8 cellular contexts compared by ENCODE assay signal in the genomic region with DNA sequence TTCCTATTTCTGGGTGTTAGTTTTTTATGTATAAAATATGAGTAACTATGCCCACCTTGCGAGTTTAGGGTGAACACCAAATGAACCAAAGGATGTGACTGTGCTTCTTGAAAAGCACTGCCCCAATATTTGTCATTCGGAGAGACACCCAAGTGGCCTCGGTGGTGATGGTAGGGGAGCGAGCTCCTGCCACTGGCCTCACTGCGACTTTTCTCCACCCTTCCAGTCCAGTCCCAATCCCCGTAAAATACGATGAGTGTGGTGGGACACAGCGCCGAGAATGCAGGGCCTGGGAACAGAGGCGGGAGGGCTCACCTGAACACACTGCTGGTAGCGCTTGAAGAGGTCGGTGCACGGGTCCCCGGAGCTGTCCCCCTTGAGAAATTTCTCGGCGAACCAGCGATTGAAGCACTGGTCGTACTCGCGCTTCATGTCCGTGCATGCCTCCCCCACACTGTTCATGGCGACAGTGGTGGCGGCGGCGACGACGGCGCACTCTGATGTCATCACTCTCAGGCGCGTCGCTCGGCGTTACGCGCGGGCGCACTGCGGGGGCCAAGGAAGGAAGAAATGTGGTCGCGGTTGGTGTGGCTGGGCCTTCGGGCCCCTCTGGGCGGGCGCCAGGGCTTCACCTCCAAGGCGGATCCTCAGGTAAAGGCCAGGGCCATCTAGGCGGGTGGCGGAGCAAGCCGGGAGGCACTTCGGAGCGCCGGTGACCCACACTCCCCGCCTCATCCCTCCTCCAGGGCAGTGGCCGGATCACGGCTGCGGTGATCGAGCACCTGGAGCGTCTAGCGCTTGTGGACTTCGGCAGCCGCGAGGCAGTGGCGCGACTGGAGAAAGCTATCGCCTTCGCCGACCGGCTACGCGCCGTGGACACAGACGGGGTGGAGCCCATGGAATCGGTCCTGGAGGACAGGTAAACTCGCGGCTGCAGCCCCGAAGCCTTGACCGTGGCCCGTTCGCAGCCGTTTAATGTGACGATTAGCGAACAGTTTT. TPM values are rescaled to one million over a fixed set of nuclear protein-coding genes. Genes with fewer than 3 reads are reported as not detected.
DNase-seq lines count a peak whose midpoint lies in the region; ATAC-seq and TF ChIP-seq lines count a peak whose summit lies in the region.

A gene with protein sequence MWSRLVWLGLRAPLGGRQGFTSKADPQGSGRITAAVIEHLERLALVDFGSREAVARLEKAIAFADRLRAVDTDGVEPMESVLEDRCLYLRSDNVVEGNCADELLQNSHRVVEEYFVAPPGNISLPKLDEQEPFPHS (plus strand): TSS at position 534 of the 999 bp plus-strand sequence. CDS start 37 bp downstream, at position 571.
A gene (minus strand): TSS at position 474 of the 999 bp plus-strand sequence. CDS start 12 bp downstream, at position 462.

- H3K27me3 Mint-ChIP-seq in CD4-positive, CD25-positive, alpha-beta regulatory T cell: no peaks in the 10 kb centered on the region
- no peaks in the 10 kb centered on the region for H3K27me3 Mint-ChIP-seq in activated CD8-positive, alpha-beta T cell treated with anti-CD3 and anti-CD28 coated beads for 36 hours

- H3K36me3 Mint-ChIP-seq in CD4-positive, CD25-positive, alpha-beta regulatory T cell: peaks cover 12% of the 10 kb centered on the region
- peaks cover 41% of the 10 kb centered on the region for H3K36me3 Mint-ChIP-seq in activated CD8-positive, alpha-beta T cell treated with anti-CD3 and anti-CD28 coated beads for 36 hours (ENCODE audit: low read depth)

- POLR2A ChIA-PET in activated CD8-positive, alpha-beta T cell treated with anti-CD3 and anti-CD28 coated beads for 36 hours (lab: Charles Lee): interaction anchor here (0.7 to 4.3 kb wide), 11 partner anchors 9 to 88 kb away, joined by 3 to 18 read pairs (median 4); a partner anchor contains a TSS

- peak; percentile 81 to 90 (median 86) for DNase-seq in CD4-positive, CD25-positive, alpha-beta regulatory T cell
- DNase-seq in NCI-H82 (lab: John Stamatoyannopoulos, UW) (peak; percentile 87), ecto neural progenitor cell (ENCODE audit: low spot score) (peak; percentile 98), lung (ENCODE audit: low spot score) (peak; percentile 85)
- DNase-seq in activated CD8-positive, alpha-beta T cell treated with anti-CD3 and anti-CD28 coated beads for 36 hours: peak; percentile 91
- peak; percentile 73 to 86 (median 76) for DNase-seq in stimulated activated CD4-positive, alpha-beta T cell treated with anti-CD3 and anti-CD28 coated beads, TNF-alpha, amount 100 ng/mL, for 4 hours (ENCODE audit: low read depth in 3 of 3)

- H3K4me3 ChIP-seq in CD4-positive, CD25-positive, alpha-beta regulatory T cell (ENCODE audit: low read depth, low read length): peak within 1 kb of the TSS; percentile 91
- H3K4me3 ChIP-seq in lung: peak within 1 kb of the TSS; percentile 99

- peak within 1 kb of the TSS; percentile 95 to 99 (median 98) for H3K4me3 Mint-ChIP-seq in CD4-positive, CD25-positive, alpha-beta regulatory T cell
- H3K4me3 Mint-ChIP-seq in activated CD8-positive, alpha-beta T cell treated with anti-CD3 and anti-CD28 coated beads for 36 hours: peak within 1 kb of the TSS; percentile 94

- H3K27me3 ChIP-seq in CD4-positive, CD25-positive, alpha-beta regulatory T cell (ENCODE audit: control insufficient read depth, insufficient read depth, low read length): no peaks in the 10 kb centered on the region
- H3K27me3 ChIP-seq in lung (ENCODE audit: control insufficient read depth, insufficient read depth): no peaks in the 10 kb centered on the region

- H3K27ac ChIP-seq in CD4-positive, CD25-positive, alpha-beta regulatory T cell (ENCODE audit: insufficient read depth, low read length, poor library complexity, severe bottlenecking): peak within 1 kb of the TSS; percentile 86
- peak within 1 kb of the TSS; percentile 89 to 96 for H3K27ac ChIP-seq in lung (ENCODE audit: low read depth in 1 of 2, low read length in 1 of 2)

- peaks cover 24% of the 10 kb centered on the region for H3K36me3 ChIP-seq in CD4-positive, CD25-positive, alpha-beta regulatory T cell (ENCODE audit: control insufficient read depth, insufficient read depth, low read length)
- peaks cover 9 to 15% of the 10 kb centered on the region in 2 donors for H3K36me3 ChIP-seq in lung (ENCODE audit: control insufficient read depth in 2 of 2, insufficient read depth in 2 of 2, low read length in 2 of 2)

- no peaks in the 10 kb centered on the region for H3K9me3 ChIP-seq in CD4-positive, CD25-positive, alpha-beta regulatory T cell (ENCODE audit: control insufficient read depth in 2 of 2, low read length in 2 of 2)
- H3K9me3 ChIP-seq in lung (ENCODE audit: control insufficient read depth in 2 of 2, insufficient read depth in 1 of 2, low read length in 1 of 2): no peaks in the 10 kb centered on the region

- intact Hi-C loops in activated CD8-positive, alpha-beta T cell treated with anti-CD3 and anti-CD28 coated beads for 36 hours (cut with micrococcal nuclease): no loop called here

- TF ChIP-seq CTCF in activated CD8-positive, alpha-beta T cell treated with anti-CD3 and anti-CD28 coated beads for 36 hours (IDR thresholded peaks at IDR 0.05): no peak
- no peak for TF ChIP-seq CTCF in lung (IDR thresholded peaks at IDR 0.05; ENCODE audit: control extremely low read depth, extremely low read depth)

- H3K9me3 Mint-ChIP-seq in CD4-positive, CD25-positive, alpha-beta regulatory T cell: no peaks in the 10 kb centered on the region
- H3K9me3 Mint-ChIP-seq in activated CD8-positive, alpha-beta T cell treated with anti-CD3 and anti-CD28 coated beads for 36 hours: no peaks in the 10 kb centered on the region

- H3K27ac Mint-ChIP-seq in CD4-positive, CD25-positive, alpha-beta regulatory T cell: peak within 1 kb of the TSS; percentile 99 to 100 (median 100)
- peak within 1 kb of the TSS; percentile 97 for H3K27ac Mint-ChIP-seq in activated CD8-positive, alpha-beta T cell treated with anti-CD3 and anti-CD28 coated beads for 36 hours

- H3K4me1 ChIP-seq in CD4-positive, CD25-positive, alpha-beta regulatory T cell (ENCODE audit: control insufficient read depth, insufficient read depth, low read length, poor library complexity, severe bottlenecking): peaks cover 26% of the 10 kb centered on the region
- peaks cover 6 to 9% of the 10 kb centered on the region in 2 donors for H3K4me1 ChIP-seq in lung (ENCODE audit: control insufficient read depth in 2 of 2, insufficient read depth in 2 of 2, low read length in 2 of 2)

- peaks cover 8 to 36% (median 25%) of the 10 kb centered on the region in 4 donors for H3K4me1 Mint-ChIP-seq in CD4-positive, CD25-positive, alpha-beta regulatory T cell
- peaks cover 41% of the 10 kb centered on the region for H3K4me1 Mint-ChIP-seq in activated CD8-positive, alpha-beta T cell treated with anti-CD3 and anti-CD28 coated beads for 36 hours (ENCODE audit: low read depth)

- 0% methylated on average over 73 to 80 of the region's 80 CpGs for WGBS in lung, 2 donors

- CTCF ChIA-PET in activated CD8-positive, alpha-beta T cell treated with anti-CD3 and anti-CD28 coated beads for 36 hours (lab: Charles Lee): interaction anchor here (1.1 to 2.1 kb wide), 2 partner anchors 17 to 23 kb away, joined by 3 to 11 read pairs; a partner anchor contains a TSS

- ATAC-seq in CD4-positive, CD25-positive, alpha-beta regulatory T cell (ENCODE audit: low read depth in 2 of 2): peak; percentile 96 to 98
- ATAC-seq in GM19395 (IDR thresholded peaks at IDR 0.05; ENCODE audit: unreplicated experiment) (peak; percentile 92), HG03521 (IDR thresholded peaks at IDR 0.05; ENCODE audit: unreplicated experiment) (peak; percentile 88), lung (ENCODE audit: insufficient read depth, low FRiP score) (peak; percentile 93)
- ATAC-seq in activated CD8-positive, alpha-beta T cell treated with anti-CD3 and anti-CD28 coated beads for 36 hours: peak; percentile 95

RNA-seq across cellular contexts. Expression of the first gene that starts in this region (rescaled TPM):
- 30.2 TPM for total RNA-seq in CD4-positive, CD25-positive, alpha-beta regulatory T cell
- 10 to 100 TPM; 13.7 to 19.9 (median 16.9) TPM for polyA plus RNA-seq in CD4-positive, CD25-positive, alpha-beta regulatory T cell
- total RNA-seq in activated CD8-positive, alpha-beta T cell treated with anti-CD3 and anti-CD28 coated beads for 36 hours: 10 to 100 TPM; 32.2 to 39.3 TPM
- total RNA-seq in lung: 10 to 100 TPM; 27.5 to 27.6 TPM
- 10 to 100 TPM; 10.6 to 11.2 TPM for polyA plus RNA-seq in lung

RNA-seq across cellular contexts. Expression of the second gene that starts in this region (rescaled TPM):
- 19.2 TPM for total RNA-seq in CD4-positive, CD25-positive, alpha-beta regulatory T cell
- 10 to 100 TPM; 43.6 to 61.1 (median 47.6) TPM for polyA plus RNA-seq in CD4-positive, CD25-positive, alpha-beta regulatory T cell
- 10 to 100 TPM; 43.1 to 45.1 TPM for total RNA-seq in activated CD8-positive, alpha-beta T cell treated with anti-CD3 and anti-CD28 coated beads for 36 hours
- 10 to 100 TPM in 1 of 2 donors, 1 to 10 TPM in 1; 9.6 to 16.9 TPM for total RNA-seq in lung
- 10 to 100 TPM; 28.7 to 32.9 TPM for polyA plus RNA-seq in lung

Comparison
In these comparisons a context has a peak if more than half of its experiments do, and no peak if none do; other contexts are left out.
1. Peak in every context shown above with its lines: DNase-seq, ATAC-seq, H3K4me3 ChIP-seq and H3K27ac ChIP-seq.